13 cellular contexts compared by ENCODE assay signal in genomic region chrX:41148553-41148952, GRCh38.
A peak's percentile ranks its signal among the peaks of the same experiment; 100 is the strongest.
DNase-seq lines count a peak whose midpoint lies in the region; ATAC-seq and TF ChIP-seq lines count a peak whose summit lies in the region.
"Had no signal": no experiment of that assay in that cellular context is flagged by ENCODE, and none has a peak within 500 bp of the region (broad histone marks: within the 10 kb centered on the region; RNA-seq: fewer than 3 reads in every experiment).

No MANE protein-coding gene starts in this region.

- no peak for ATAC-seq in heart right ventricle
- ATAC-seq in HG03159 (IDR thresholded peaks at IDR 0.05; ENCODE audit: unreplicated experiment), result no peak

- no peaks in the 10 kb centered on the region for H3K9me3 ChIP-seq in heart right ventricle
- H3K9me3 ChIP-seq: stomach had no signal

- no peak for TF ChIP-seq CTCF in heart right ventricle (IDR thresholded peaks at IDR 0.05)

- H3K36me3 ChIP-seq in heart right ventricle, result peaks cover 0 to 100% (median 13%) of the 10 kb centered on the region in 9 donors

- intact Hi-C loops in heart right ventricle (cut with DNase I), result no loop called here

- no peaks in the 10 kb centered on the region for H3K4me1 ChIP-seq in heart right ventricle

- H3K27me3 ChIP-seq in heart right ventricle, result peaks cover 0 to 6% (median 0%) of the 10 kb centered on the region in 7 donors
- H3K27me3 ChIP-seq: stomach had no signal

- in situ Hi-C loops in ACHN (cut with HindIII; ENCODE audit: low pct_ligation_motif_present, low pct_unique_long_range_greater_than_20kb, low sequenced_read_pairs), result no loop called here

- peak; percentile 37 for DNase-seq in ACHN
- DNase-seq in HS-27A (ENCODE audit: low read depth), result peak; percentile 19
- DNase-seq in astrocyte of the hippocampus (ENCODE audit: low read depth, low spot score), result peak; percentile 68
- peak; percentile 80 for DNase-seq in iris pigment epithelial cell (ENCODE audit: low read depth)
- no peak for DNase-seq in heart right ventricle
- no peak for DNase-seq in stimulated activated CD4-positive, alpha-beta T cell treated with anti-CD3 and anti-CD28 coated beads, Interleukin-15, amount 100 ng/mL, for 24 hours
- no peak for DNase-seq in DMS 273 treated with DMSO at 0.1 percent for 48 hours (lab: John Stamatoyannopoulos, UW)
- DNase-seq: C1 segment of cervical spinal cord, NCI-H1417, NCI-H748 treated with DMSO at 0.1 percent for 48 hours, stomach had no signal

- H3K4me3 ChIP-seq in heart right ventricle, result no peak overlapping the region
- H3K4me3 ChIP-seq: stomach had no signal

- 75 to 78% methylated on average over 4 of the region's 4 CpGs for WGBS in heart right ventricle, 2 donors

- H3K27ac ChIP-seq in heart right ventricle, result no peak overlapping the region
- H3K27ac ChIP-seq: stomach, VCaP had no signal

Comparison
In these comparisons a context has a peak if more than half of its experiments do, and no peak if none do; other contexts are left out.
1. DNase-seq: peak in ACHN (single experiment), HS-27A (single experiment), astrocyte of the hippocampus (single experiment) and iris pigment epithelial cell (single experiment); none in heart right ventricle (0 of 2), stimulated activated CD4-positive, alpha-beta T cell treated with anti-CD3 and anti-CD28 coated beads, Interleukin-15, amount 100 ng/mL, for 24 hours (single experiment) and DMS 273 treated with DMSO at 0.1 percent for 48 hours (single experiment).